Comparison of ENCODE assay signal across 31 cellular contexts in genomic region chr3:181458857-181459256, GRCh38.
DNase-seq lines count a peak whose midpoint lies in the region; TF ChIP-seq lines count a peak whose summit lies in the region.
"Had no signal": no experiment of that assay in that cellular context is flagged by ENCODE, and none has a peak within 500 bp of the region (broad histone marks: within the 10 kb centered on the region; RNA-seq: fewer than 3 reads in every experiment).

No MANE protein-coding gene starts in this region.

- in situ Hi-C loops in mammary epithelial cell (cut with MboI; ENCODE audit: low sequenced_read_pairs in 2 of 2) = no loop called here

- no peak overlapping the region for H2AFZ ChIP-seq in mammary epithelial cell (ENCODE audit: low read depth, low read length)
- H2AFZ ChIP-seq in trophoblast cell (ENCODE audit: insufficient read depth, low read length, poor library complexity) = no peak overlapping the region

- H3K4me1 Mint-ChIP-seq in neural crest cell = peaks cover 69% of the 10 kb centered on the region
- H3K4me1 Mint-ChIP-seq: activated CD4-positive, alpha-beta memory T cell treated with anti-CD3 and anti-CD28 coated beads, Interleukin-2, amount 10 ng/mL, durations not matched to agents 7 days and 5 days; activated naive CD4-positive, alpha-beta T cell treated with anti-CD3 and anti-CD28 coated beads, Interleukin-2, amount 10 ng/mL, durations not matched to agents 7 days and 5 days; CD4-positive, alpha-beta memory T cell; IgD-negative memory B cell; nephron; T-helper 17 cell had no signal

- H3K27ac Mint-ChIP-seq in neural crest cell (ENCODE audit: unreplicated experiment) = no peak overlapping the region
- H3K27ac Mint-ChIP-seq: activated CD4-positive, alpha-beta memory T cell treated with anti-CD3 and anti-CD28 coated beads, Interleukin-2, amount 10 ng/mL, durations not matched to agents 7 days and 5 days; activated naive CD4-positive, alpha-beta T cell treated with anti-CD3 and anti-CD28 coated beads, Interleukin-2, amount 10 ng/mL, durations not matched to agents 7 days and 5 days; CD4-positive, alpha-beta memory T cell; IgD-negative memory B cell; nephron; T-helper 17 cell had no signal

- TF ChIP-seq POLR2A in breast epithelium (IDR thresholded peaks at IDR 0.05) = no peak

- CTCF ChIA-PET in mammary epithelial cell (lab: Charles Lee; ENCODE audit: low non-redundant PET) = no interaction called here

- H4K12ac ChIP-seq in trophoblast cell (ENCODE audit: low read depth, low read length) = no peak overlapping the region

- H4K20me1 ChIP-seq in mammary epithelial cell (ENCODE audit: insufficient read depth, low read length) = no peaks in the 10 kb centered on the region

- no peak overlapping the region for H3K4me2 ChIP-seq in mammary epithelial cell (ENCODE audit: insufficient read depth, low read depth, low read length)
- H3K4me2 ChIP-seq in trophoblast cell (ENCODE audit: low read length) = no peak overlapping the region

- no peak overlapping the region for H3K23ac ChIP-seq in trophoblast cell (ENCODE audit: low read length)

- no peak overlapping the region for H2BK5ac ChIP-seq in trophoblast cell (ENCODE audit: low read depth, low read length, poor library complexity)

- no peak overlapping the region for H2BK120ac ChIP-seq in trophoblast cell (ENCODE audit: insufficient read depth, low read length, poor library complexity)

- H3K36me3 ChIP-seq in mammary epithelial cell (ENCODE audit: insufficient read depth, low read length) (no peaks in the 10 kb centered on the region), breast epithelium (no peaks in the 10 kb centered on the region), trophoblast cell (ENCODE audit: control insufficient read depth in 1 of 2, insufficient read depth in 2 of 2, low read length in 2 of 2) (no peaks in the 10 kb centered on the region)
- H3K36me3 ChIP-seq: ovary, right atrium auricular region had no signal

- DNase-seq in mammary epithelial cell (peak; percentile 17), breast epithelium (ENCODE audit: low spot score in 2 of 2) (no peak), neural crest cell (ENCODE audit: low read depth, low spot score) (no peak), ecto neural progenitor cell (ENCODE audit: low spot score) (no peak), trophoblast cell (no peak), NCI-H345 treated with DMSO at 0.1 percent for 48 hours (lab: John Stamatoyannopoulos, UW; ENCODE audit: unreplicated experiment) (no peak), DMS153 treated with DMSO at 0.1 percent for 48 hours (lab: John Stamatoyannopoulos, UW; ENCODE audit: unreplicated experiment) (no peak)
- DNase-seq: 8988T; activated CD4-positive, alpha-beta memory T cell treated with anti-CD3 and anti-CD28 coated beads, Interleukin-2, amount 10 ng/mL, durations not matched to agents 7 days and 5 days; activated CD4-positive, CD25-positive, alpha-beta regulatory T cell treated with anti-CD3 and anti-CD28 coated beads, Interleukin-2, amount 50 U/mL, for 72 hours; activated CD8-positive, alpha-beta memory T cell treated with anti-CD3 and anti-CD28 coated beads, Interleukin-2, amount 50 U/mL, for 48 hours; activated naive CD4-positive, alpha-beta T cell treated with anti-CD3 and anti-CD28 coated beads, Interleukin-2, amount 10 ng/mL, durations not matched to agents 7 days and 5 days; amniotic stem cell; CD4-positive, alpha-beta memory T cell; dermis blood vessel endothelial cell; DMS153; glutamatergic neuron; H7; islet precursor cell; NCI-H1092; NCI-H1930; NCI-H226; NCI-H748 treated with DMSO at 0.1 percent for 48 hours; ovary; stimulated activated CD4-positive, alpha-beta T cell treated with anti-CD3 and anti-CD28 coated beads, Interleukin-2, amount 100 ng/mL, for 24 hours; T-helper 17 cell had no signal

- H4K91ac ChIP-seq in trophoblast cell (ENCODE audit: low read depth, low read length) = no peak overlapping the region

- H2BK12ac ChIP-seq in trophoblast cell (ENCODE audit: low read length) = no peak overlapping the region

- BruUV-seq in mammary epithelial cell (replicated peaks; lab: Mats Ljungman, UMichigan) = no TSS peak

- H3K9ac ChIP-seq in mammary epithelial cell (ENCODE audit: insufficient read depth, low read length) (no peak overlapping the region), trophoblast cell (ENCODE audit: low read length) (no peak overlapping the region)

- H3K27ac ChIP-seq in mammary epithelial cell (ENCODE audit: insufficient read depth, low read depth, low read length) (no peak overlapping the region), breast epithelium (no peak overlapping the region), cingulate gyrus (ENCODE audit: low read depth, low read length) (peak overlapping the region; percentile 73), trophoblast cell (ENCODE audit: low read depth, low read length) (no peak overlapping the region)
- H3K27ac ChIP-seq: ovary, right atrium auricular region, RWPE1 had no signal

- no peak overlapping the region for H3K18ac ChIP-seq in trophoblast cell (ENCODE audit: low read length)

- dilution Hi-C loops in mammary epithelial cell (cut with HindIII; ENCODE audit: low sequenced_read_pairs) = no loop called here

- peaks cover 4% of the 10 kb centered on the region for H3K4me1 ChIP-seq in mammary epithelial cell (ENCODE audit: insufficient read depth, low read length)
- H3K4me1 ChIP-seq in breast epithelium = no peaks in the 10 kb centered on the region
- H3K4me1 ChIP-seq in trophoblast cell (ENCODE audit: control insufficient read depth in 1 of 2, insufficient read depth in 2 of 2, low read length in 2 of 2) = no peaks in the 10 kb centered on the region
- H3K4me1 ChIP-seq: right atrium auricular region had no signal

- peaks cover 2% of the 10 kb centered on the region for H3K79me1 ChIP-seq in trophoblast cell (ENCODE audit: low read length)

- peaks cover 1% of the 10 kb centered on the region for H3K36me3 Mint-ChIP-seq in neural crest cell (ENCODE audit: low read depth)
- H3K36me3 Mint-ChIP-seq: activated naive CD4-positive, alpha-beta T cell treated with anti-CD3 and anti-CD28 coated beads, Interleukin-2, amount 10 ng/mL, durations not matched to agents 7 days and 5 days; CD4-positive, alpha-beta memory T cell; IgD-negative memory B cell had no signal

- no peak overlapping the region for H2AK5ac ChIP-seq in trophoblast cell (ENCODE audit: low read length)

- no peaks in the 10 kb centered on the region for H3K27me3 Mint-ChIP-seq in neural crest cell (ENCODE audit: low read depth)
- H3K27me3 Mint-ChIP-seq: activated CD4-positive, alpha-beta memory T cell treated with anti-CD3 and anti-CD28 coated beads, Interleukin-2, amount 10 ng/mL, durations not matched to agents 7 days and 5 days; activated naive CD4-positive, alpha-beta T cell treated with anti-CD3 and anti-CD28 coated beads, Interleukin-2, amount 10 ng/mL, durations not matched to agents 7 days and 5 days; CD4-positive, alpha-beta memory T cell; IgD-negative memory B cell; T-helper 17 cell had no signal

- no peaks in the 10 kb centered on the region for H3K79me2 ChIP-seq in mammary epithelial cell (ENCODE audit: insufficient read depth, low read length)
- H3K79me2 ChIP-seq in trophoblast cell (ENCODE audit: control insufficient read depth, insufficient read depth, low read length, poor library complexity) = no peaks in the 10 kb centered on the region

- H3K9me3 Mint-ChIP-seq in neural crest cell = no peaks in the 10 kb centered on the region
- H3K9me3 Mint-ChIP-seq: IgD-negative memory B cell, nephron had no signal

- H4K8ac ChIP-seq in trophoblast cell (ENCODE audit: low read depth, low read length) = no peak overlapping the region

- H3K4ac ChIP-seq in trophoblast cell (ENCODE audit: low read depth, low read length) = no peak overlapping the region

- peak overlapping the region; percentile 25 for H3K4me3 Mint-ChIP-seq in neural crest cell
- H3K4me3 Mint-ChIP-seq: activated CD4-positive, alpha-beta memory T cell treated with anti-CD3 and anti-CD28 coated beads, Interleukin-2, amount 10 ng/mL, durations not matched to agents 7 days and 5 days; activated naive CD4-positive, alpha-beta T cell treated with anti-CD3 and anti-CD28 coated beads, Interleukin-2, amount 10 ng/mL, durations not matched to agents 7 days and 5 days; CD4-positive, alpha-beta memory T cell; IgD-negative memory B cell; nephron; T-helper 17 cell had no signal

- H3K9me3 ChIP-seq in mammary epithelial cell (replicated peaks; ENCODE audit: insufficient read depth, low read length) = no peaks in the 10 kb centered on the region
- no peaks in the 10 kb centered on the region for H3K9me3 ChIP-seq in breast epithelium
- H3K9me3 ChIP-seq in trophoblast cell (ENCODE audit: insufficient read depth, low read depth, low read length) = no peaks in the 10 kb centered on the region
- H3K9me3 ChIP-seq: ovary, right atrium auricular region had no signal

- TF ChIP-seq CTCF in mammary epithelial cell (conservative IDR thresholded peaks at IDR 0.05 in 1 of 2, IDR thresholded peaks at IDR 0.05 in 1 of 2; ENCODE audit: extremely low read depth in 1 of 2, insufficient read depth in 1 of 2, low read depth in 1 of 2, low read length in 2 of 2) = no peak
- TF ChIP-seq CTCF in breast epithelium (IDR thresholded peaks at IDR 0.05) = no peak
- TF ChIP-seq CTCF in neural crest cell (conservative IDR thresholded peaks at IDR 0.05) = no peak

- intact Hi-C loops in mammary epithelial cell (cut with micrococcal nuclease) (no loop called here), breast epithelium (cut with DNase I; ENCODE audit: low total_unique reads) (no loop called here)

- H3K27me3 ChIP-seq in mammary epithelial cell (ENCODE audit: insufficient read depth, low read length) (no peaks in the 10 kb centered on the region), breast epithelium (no peaks in the 10 kb centered on the region), trophoblast cell (ENCODE audit: insufficient read depth, low read length) (no peaks in the 10 kb centered on the region)
- H3K27me3 ChIP-seq: ovary, right atrium auricular region had no signal

- H3K14ac ChIP-seq in trophoblast cell (ENCODE audit: low read length) = no peak overlapping the region

- no peak overlapping the region for H3K4me3 ChIP-seq in mammary epithelial cell (replicated peaks in 1 of 3; ENCODE audit: insufficient read depth in 1 of 3, low read depth in 2 of 3, low read length in 3 of 3)
- no peak overlapping the region for H3K4me3 ChIP-seq in breast epithelium
- no peak overlapping the region for H3K4me3 ChIP-seq in trophoblast cell (ENCODE audit: low read depth, low read length)
- H3K4me3 ChIP-seq: ovary, right atrium auricular region had no signal
